Comparison of ENCODE assay signal across 1 cellular context in the genomic region with DNA sequence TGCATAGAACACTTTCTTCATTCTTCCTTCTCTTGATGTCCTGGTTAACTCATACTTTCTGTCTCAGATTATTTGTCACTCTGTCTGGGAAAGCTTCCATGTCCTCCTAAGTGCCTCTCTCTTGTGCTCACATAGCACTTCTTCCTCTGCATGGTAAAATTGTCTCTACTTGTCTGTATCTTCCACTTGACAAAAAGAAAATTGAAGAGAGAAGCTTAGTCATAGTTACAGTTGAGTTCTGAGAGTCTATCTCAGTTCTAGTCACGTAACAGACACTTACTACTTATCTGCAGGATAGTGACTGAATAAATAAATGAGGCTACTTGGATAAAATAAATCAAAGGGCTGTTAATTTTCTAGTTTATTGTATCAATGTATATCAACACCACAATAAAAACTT.
TF ChIP-seq lines count a peak whose summit lies in the region.

No MANE protein-coding gene starts in this region.

TF ChIP-seq in GM12878, 131 proteins besides CTCF, POLR2A, EP300 and RAD21 (continued from another document):
- TF ChIP-seq, protein P1, sequence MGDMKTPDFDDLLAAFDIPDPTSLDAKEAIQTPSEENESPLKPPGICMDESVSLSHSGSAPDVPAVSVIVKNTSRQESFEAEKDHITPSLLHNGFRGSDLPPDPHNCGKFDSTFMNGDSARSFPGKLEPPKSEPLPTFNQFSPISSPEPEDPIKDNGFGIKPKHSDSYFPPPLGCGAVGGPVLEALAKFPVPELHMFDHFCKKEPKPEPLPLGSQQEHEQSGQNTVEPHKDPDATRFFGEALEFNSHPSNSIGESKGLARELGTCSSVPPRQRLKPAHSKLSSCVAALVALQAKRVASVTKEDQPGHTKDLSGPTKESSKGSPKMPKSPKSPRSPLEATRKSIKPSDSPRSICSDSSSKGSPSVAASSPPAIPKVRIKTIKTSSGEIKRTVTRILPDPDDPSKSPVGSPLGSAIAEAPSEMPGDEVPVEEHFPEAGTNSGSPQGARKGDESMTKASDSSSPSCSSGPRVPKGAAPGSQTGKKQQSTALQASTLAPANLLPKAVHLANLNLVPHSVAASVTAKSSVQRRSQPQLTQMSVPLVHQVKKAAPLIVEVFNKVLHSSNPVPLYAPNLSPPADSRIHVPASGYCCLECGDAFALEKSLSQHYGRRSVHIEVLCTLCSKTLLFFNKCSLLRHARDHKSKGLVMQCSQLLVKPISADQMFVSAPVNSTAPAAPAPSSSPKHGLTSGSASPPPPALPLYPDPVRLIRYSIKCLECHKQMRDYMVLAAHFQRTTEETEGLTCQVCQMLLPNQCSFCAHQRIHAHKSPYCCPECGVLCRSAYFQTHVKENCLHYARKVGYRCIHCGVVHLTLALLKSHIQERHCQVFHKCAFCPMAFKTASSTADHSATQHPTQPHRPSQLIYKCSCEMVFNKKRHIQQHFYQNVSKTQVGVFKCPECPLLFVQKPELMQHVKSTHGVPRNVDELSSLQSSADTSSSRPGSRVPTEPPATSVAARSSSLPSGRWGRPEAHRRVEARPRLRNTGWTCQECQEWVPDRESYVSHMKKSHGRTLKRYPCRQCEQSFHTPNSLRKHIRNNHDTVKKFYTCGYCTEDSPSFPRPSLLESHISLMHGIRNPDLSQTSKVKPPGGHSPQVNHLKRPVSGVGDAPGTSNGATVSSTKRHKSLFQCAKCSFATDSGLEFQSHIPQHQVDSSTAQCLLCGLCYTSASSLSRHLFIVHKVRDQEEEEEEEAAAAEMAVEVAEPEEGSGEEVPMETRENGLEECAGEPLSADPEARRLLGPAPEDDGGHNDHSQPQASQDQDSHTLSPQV (IDR thresholded peaks at IDR 0.05): no peak
- TF ChIP-seq RAD51 (IDR thresholded peaks at IDR 0.05) (no peak), MYB (IDR thresholded peaks at IDR 0.05; ENCODE audit: borderline replicate concordance, low read depth, low read length) (no peak), SUZ12 (IDR thresholded peaks at IDR 0.05; ENCODE audit: unreplicated experiment) (no peak), SMAD5 (IDR thresholded peaks at IDR 0.05; ENCODE audit: low read depth) (no peak), TAF1 (IDR thresholded peaks at IDR 0.05; ENCODE audit: borderline replicate concordance, low read depth, low read length) (no peak), RCOR1 (conservative IDR thresholded peaks at IDR 0.05; ENCODE audit: low read depth, low read length) (no peak)
- TF ChIP-seq, protein P2, sequence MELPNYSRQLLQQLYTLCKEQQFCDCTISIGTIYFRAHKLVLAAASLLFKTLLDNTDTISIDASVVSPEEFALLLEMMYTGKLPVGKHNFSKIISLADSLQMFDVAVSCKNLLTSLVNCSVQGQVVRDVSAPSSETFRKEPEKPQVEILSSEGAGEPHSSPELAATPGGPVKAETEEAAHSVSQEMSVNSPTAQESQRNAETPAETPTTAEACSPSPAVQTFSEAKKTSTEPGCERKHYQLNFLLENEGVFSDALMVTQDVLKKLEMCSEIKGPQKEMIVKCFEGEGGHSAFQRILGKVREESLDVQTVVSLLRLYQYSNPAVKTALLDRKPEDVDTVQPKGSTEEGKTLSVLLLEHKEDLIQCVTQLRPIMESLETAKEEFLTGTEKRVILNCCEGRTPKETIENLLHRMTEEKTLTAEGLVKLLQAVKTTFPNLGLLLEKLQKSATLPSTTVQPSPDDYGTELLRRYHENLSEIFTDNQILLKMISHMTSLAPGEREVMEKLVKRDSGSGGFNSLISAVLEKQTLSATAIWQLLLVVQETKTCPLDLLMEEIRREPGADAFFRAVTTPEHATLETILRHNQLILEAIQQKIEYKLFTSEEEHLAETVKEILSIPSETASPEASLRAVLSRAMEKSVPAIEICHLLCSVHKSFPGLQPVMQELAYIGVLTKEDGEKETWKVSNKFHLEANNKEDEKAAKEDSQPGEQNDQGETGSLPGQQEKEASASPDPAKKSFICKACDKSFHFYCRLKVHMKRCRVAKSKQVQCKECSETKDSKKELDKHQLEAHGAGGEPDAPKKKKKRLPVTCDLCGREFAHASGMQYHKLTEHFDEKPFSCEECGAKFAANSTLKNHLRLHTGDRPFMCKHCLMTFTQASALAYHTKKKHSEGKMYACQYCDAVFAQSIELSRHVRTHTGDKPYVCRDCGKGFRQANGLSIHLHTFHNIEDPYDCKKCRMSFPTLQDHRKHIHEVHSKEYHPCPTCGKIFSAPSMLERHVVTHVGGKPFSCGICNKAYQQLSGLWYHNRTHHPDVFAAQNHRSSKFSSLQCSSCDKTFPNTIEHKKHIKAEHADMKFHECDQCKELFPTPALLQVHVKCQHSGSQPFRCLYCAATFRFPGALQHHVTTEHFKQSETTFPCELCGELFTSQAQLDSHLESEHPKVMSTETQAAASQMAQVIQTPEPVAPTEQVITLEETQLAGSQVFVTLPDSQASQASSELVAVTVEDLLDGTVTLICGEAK (IDR thresholded peaks at IDR 0.05; ENCODE audit: borderline replicate concordance): no peak
